In the genomic region with DNA sequence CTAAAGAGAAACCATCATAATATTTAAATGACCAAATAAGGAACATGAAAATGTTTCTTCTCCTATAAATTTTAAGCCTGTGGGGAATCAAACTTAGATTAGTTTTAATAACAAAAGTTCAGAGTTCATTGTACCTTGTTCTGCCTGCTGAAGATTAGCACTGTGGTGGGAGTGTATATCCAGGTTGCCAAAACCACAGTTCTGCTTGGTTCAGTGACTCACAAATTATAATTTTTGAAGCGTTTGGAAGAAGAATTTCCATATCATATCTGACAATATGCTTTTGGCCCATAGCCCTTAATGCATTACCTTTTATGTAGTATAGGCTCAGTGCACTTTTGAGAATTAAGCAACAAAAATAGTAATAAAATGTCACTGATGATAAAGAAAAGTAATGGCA, we compare ENCODE assay signal across 19 cellular contexts.
DNase-seq lines count a peak whose midpoint lies in the region; ATAC-seq and TF ChIP-seq lines count a peak whose summit lies in the region.
"Had no signal": no experiment of that assay in that cellular context is flagged by ENCODE, and none has a peak within 500 bp of the region (broad histone marks: within the 10 kb centered on the region; RNA-seq: fewer than 3 reads in every experiment).

No MANE protein-coding gene starts in this region.

- no peaks in the 10 kb centered on the region for H3K4me1 Mint-ChIP-seq in activated naive CD8-positive, alpha-beta T cell treated with anti-CD3 and anti-CD28 coated beads, Interleukin-2, amount 50 U/mL, for 24 hours
- H3K4me1 Mint-ChIP-seq in stimulated activated naive CD8-positive, alpha-beta T cell treated with anti-CD3 and anti-CD28 coated beads, Interleukin-15, amount 100 ng/mL, for 72 hours, result no peaks in the 10 kb centered on the region
- H3K4me1 Mint-ChIP-seq: IgD-negative memory B cell had no signal

- H3K4me3 ChIP-seq in fibroblast of mammary gland (ENCODE audit: control insufficient read depth, low read depth, low read length) (no peak overlapping the region), retinal pigment epithelial cell (ENCODE audit: low read length) (no peak overlapping the region)

- ATAC-seq in SK-N-SH treated with all-trans-retinoic acid at 6 μM for 48 hours (peak; percentile 71), GM21529 (IDR thresholded peaks at IDR 0.05; ENCODE audit: unreplicated experiment) (no peak)
- ATAC-seq in activated naive CD8-positive, alpha-beta T cell treated with anti-CD3 and anti-CD28 coated beads, Interleukin-2, amount 50 U/mL, for 24 hours, result no peak
- no peak for ATAC-seq in stimulated activated naive CD8-positive, alpha-beta T cell treated with anti-CD3 and anti-CD28 coated beads, Interleukin-15, amount 100 ng/mL, for 72 hours

- H3K27me3 Mint-ChIP-seq in activated naive CD8-positive, alpha-beta T cell treated with anti-CD3 and anti-CD28 coated beads, Interleukin-2, amount 50 U/mL, for 24 hours, result peaks cover 4% of the 10 kb centered on the region
- H3K27me3 Mint-ChIP-seq in stimulated activated naive CD8-positive, alpha-beta T cell treated with anti-CD3 and anti-CD28 coated beads, Interleukin-15, amount 100 ng/mL, for 72 hours, result peaks cover 16% of the 10 kb centered on the region
- H3K27me3 Mint-ChIP-seq: IgD-negative memory B cell had no signal

- DNase-seq in NCI-H526 (lab: John Stamatoyannopoulos, UW), result peak; percentile 41 to 52
- peak; percentile 25 for DNase-seq in fibroblast of mammary gland (ENCODE audit: low read depth)
- peak; percentile 30 for DNase-seq in retinal pigment epithelial cell (ENCODE audit: low read depth)
- no peak for DNase-seq in activated naive CD8-positive, alpha-beta T cell treated with anti-CD3 and anti-CD28 coated beads, Interleukin-2, amount 50 U/mL, for 24 hours
- no peak for DNase-seq in T-helper 9 cell
- DNase-seq in stimulated activated naive CD8-positive, alpha-beta T cell treated with anti-CD3 and anti-CD28 coated beads, Interleukin-15, amount 100 ng/mL, for 72 hours, result no peak
- DNase-seq: ACHN, COR-L47, EL, H9, NCI-H1417 treated with DMSO at 0.1 percent for 48 hours, NCI-H2029, NCI-H2171, NCI-H446 treated with DMSO at 0.1 percent for 48 hours, NCI-H82, SIG-M5 had no signal

- TF ChIP-seq CTCF in fibroblast of mammary gland (conservative IDR thresholded peaks at IDR 0.05; ENCODE audit: control insufficient read depth, insufficient read depth, low read depth, low read length) (no peak), retinal pigment epithelial cell (conservative IDR thresholded peaks at IDR 0.05; ENCODE audit: low read depth, low read length) (no peak)

- H3K36me3 Mint-ChIP-seq in activated naive CD8-positive, alpha-beta T cell treated with anti-CD3 and anti-CD28 coated beads, Interleukin-2, amount 50 U/mL, for 24 hours (ENCODE audit: low read depth), result no peaks in the 10 kb centered on the region
- H3K36me3 Mint-ChIP-seq: IgD-negative memory B cell had no signal

- H3K4me3 Mint-ChIP-seq in activated naive CD8-positive, alpha-beta T cell treated with anti-CD3 and anti-CD28 coated beads, Interleukin-2, amount 50 U/mL, for 24 hours, result no peak overlapping the region
- no peak overlapping the region for H3K4me3 Mint-ChIP-seq in stimulated activated naive CD8-positive, alpha-beta T cell treated with anti-CD3 and anti-CD28 coated beads, Interleukin-15, amount 100 ng/mL, for 72 hours
- H3K4me3 Mint-ChIP-seq: H9, IgD-negative memory B cell had no signal

- H3K27ac Mint-ChIP-seq in activated naive CD8-positive, alpha-beta T cell treated with anti-CD3 and anti-CD28 coated beads, Interleukin-2, amount 50 U/mL, for 24 hours, result no peak overlapping the region
- H3K27ac Mint-ChIP-seq in stimulated activated naive CD8-positive, alpha-beta T cell treated with anti-CD3 and anti-CD28 coated beads, Interleukin-15, amount 100 ng/mL, for 72 hours, result no peak overlapping the region
- H3K27ac Mint-ChIP-seq: IgD-negative memory B cell had no signal

- H3K9me3 Mint-ChIP-seq in activated naive CD8-positive, alpha-beta T cell treated with anti-CD3 and anti-CD28 coated beads, Interleukin-2, amount 50 U/mL, for 24 hours, result no peaks in the 10 kb centered on the region
- H3K9me3 Mint-ChIP-seq in stimulated activated naive CD8-positive, alpha-beta T cell treated with anti-CD3 and anti-CD28 coated beads, Interleukin-15, amount 100 ng/mL, for 72 hours, result no peaks in the 10 kb centered on the region
- H3K9me3 Mint-ChIP-seq: H9 had no signal

TF ChIP-seq in SK-N-SH treated with all-trans-retinoic acid at 6 μM for 48 hours, 23 proteins besides CTCF, POLR2A, EP300 and RAD21:
- TF ChIP-seq, protein P1, sequence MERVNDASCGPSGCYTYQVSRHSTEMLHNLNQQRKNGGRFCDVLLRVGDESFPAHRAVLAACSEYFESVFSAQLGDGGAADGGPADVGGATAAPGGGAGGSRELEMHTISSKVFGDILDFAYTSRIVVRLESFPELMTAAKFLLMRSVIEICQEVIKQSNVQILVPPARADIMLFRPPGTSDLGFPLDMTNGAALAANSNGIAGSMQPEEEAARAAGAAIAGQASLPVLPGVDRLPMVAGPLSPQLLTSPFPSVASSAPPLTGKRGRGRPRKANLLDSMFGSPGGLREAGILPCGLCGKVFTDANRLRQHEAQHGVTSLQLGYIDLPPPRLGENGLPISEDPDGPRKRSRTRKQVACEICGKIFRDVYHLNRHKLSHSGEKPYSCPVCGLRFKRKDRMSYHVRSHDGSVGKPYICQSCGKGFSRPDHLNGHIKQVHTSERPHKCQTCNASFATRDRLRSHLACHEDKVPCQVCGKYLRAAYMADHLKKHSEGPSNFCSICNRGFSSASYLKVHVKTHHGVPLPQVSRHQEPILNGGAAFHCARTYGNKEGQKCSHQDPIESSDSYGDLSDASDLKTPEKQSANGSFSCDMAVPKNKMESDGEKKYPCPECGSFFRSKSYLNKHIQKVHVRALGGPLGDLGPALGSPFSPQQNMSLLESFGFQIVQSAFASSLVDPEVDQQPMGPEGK (CRISPR knock-in tag; IDR thresholded peaks at IDR 0.05; ENCODE audit: borderline replicate concordance), result 0 out of 2 replicates have a peak, but pooled peaks have one; percentile 29
- TF ChIP-seq ZFP30 (CRISPR knock-in tag; IDR thresholded peaks at IDR 0.05), result no peak
- TF ChIP-seq, protein P2, sequence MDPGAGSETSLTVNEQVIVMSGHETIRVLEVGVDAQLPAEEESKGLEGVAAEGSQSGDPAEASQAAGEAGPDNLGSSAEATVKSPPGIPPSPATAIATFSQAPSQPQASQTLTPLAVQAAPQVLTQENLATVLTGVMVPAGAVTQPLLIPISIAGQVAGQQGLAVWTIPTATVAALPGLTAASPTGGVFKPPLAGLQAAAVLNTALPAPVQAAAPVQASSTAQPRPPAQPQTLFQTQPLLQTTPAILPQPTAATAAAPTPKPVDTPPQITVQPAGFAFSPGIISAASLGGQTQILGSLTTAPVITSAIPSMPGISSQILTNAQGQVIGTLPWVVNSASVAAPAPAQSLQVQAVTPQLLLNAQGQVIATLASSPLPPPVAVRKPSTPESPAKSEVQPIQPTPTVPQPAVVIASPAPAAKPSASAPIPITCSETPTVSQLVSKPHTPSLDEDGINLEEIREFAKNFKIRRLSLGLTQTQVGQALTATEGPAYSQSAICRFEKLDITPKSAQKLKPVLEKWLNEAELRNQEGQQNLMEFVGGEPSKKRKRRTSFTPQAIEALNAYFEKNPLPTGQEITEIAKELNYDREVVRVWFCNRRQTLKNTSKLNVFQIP (CRISPR knock-in tag; IDR thresholded peaks at IDR 0.05; ENCODE audit: borderline replicate concordance, low read depth), result no peak
- TF ChIP-seq, protein P3, sequence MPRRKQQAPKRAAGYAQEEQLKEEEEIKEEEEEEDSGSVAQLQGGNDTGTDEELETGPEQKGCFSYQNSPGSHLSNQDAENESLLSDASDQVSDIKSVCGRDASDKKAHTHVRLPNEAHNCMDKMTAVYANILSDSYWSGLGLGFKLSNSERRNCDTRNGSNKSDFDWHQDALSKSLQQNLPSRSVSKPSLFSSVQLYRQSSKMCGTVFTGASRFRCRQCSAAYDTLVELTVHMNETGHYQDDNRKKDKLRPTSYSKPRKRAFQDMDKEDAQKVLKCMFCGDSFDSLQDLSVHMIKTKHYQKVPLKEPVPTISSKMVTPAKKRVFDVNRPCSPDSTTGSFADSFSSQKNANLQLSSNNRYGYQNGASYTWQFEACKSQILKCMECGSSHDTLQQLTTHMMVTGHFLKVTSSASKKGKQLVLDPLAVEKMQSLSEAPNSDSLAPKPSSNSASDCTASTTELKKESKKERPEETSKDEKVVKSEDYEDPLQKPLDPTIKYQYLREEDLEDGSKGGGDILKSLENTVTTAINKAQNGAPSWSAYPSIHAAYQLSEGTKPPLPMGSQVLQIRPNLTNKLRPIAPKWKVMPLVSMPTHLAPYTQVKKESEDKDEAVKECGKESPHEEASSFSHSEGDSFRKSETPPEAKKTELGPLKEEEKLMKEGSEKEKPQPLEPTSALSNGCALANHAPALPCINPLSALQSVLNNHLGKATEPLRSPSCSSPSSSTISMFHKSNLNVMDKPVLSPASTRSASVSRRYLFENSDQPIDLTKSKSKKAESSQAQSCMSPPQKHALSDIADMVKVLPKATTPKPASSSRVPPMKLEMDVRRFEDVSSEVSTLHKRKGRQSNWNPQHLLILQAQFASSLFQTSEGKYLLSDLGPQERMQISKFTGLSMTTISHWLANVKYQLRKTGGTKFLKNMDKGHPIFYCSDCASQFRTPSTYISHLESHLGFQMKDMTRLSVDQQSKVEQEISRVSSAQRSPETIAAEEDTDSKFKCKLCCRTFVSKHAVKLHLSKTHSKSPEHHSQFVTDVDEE (CRISPR knock-in tag; IDR thresholded peaks at IDR 0.05), result no peak
- TF ChIP-seq ISL1 (CRISPR knock-in tag; IDR thresholded peaks at IDR 0.05), result peak; percentile 88
- TF ChIP-seq GLIS3 (CRISPR knock-in tag; IDR thresholded peaks at IDR 0.05), result no peak
- TF ChIP-seq ESRRG (CRISPR knock-in tag; IDR thresholded peaks at IDR 0.05), result no peak
- TF ChIP-seq ZC3H10 (CRISPR knock-in tag; IDR thresholded peaks at IDR 0.05), result no peak
- no peak for TF ChIP-seq PPARA (CRISPR knock-in tag; IDR thresholded peaks at IDR 0.05; ENCODE audit: borderline replicate concordance)
- TF ChIP-seq ARNTL (CRISPR knock-in tag; IDR thresholded peaks at IDR 0.05; ENCODE audit: borderline replicate concordance, low read depth), result no peak
- TF ChIP-seq ZNF70 (CRISPR knock-in tag; IDR thresholded peaks at IDR 0.05), result no peak
- TF ChIP-seq ZFP3 (CRISPR knock-in tag; IDR thresholded peaks at IDR 0.05), result no peak
- TF ChIP-seq BACH2 (CRISPR knock-in tag; IDR thresholded peaks at IDR 0.05; ENCODE audit: borderline replicate concordance), result no peak
- TF ChIP-seq TOX (CRISPR knock-in tag; IDR thresholded peaks at IDR 0.05; ENCODE audit: borderline replicate concordance), result no peak

Comparison
In these comparisons a context has a peak if more than half of its experiments do, and no peak if none do; other contexts are left out.
1. DNase-seq: peak in NCI-H526 (2 of 2), fibroblast of mammary gland (single experiment) and retinal pigment epithelial cell (single experiment); none in activated naive CD8-positive, alpha-beta T cell treated with anti-CD3 and anti-CD28 coated beads, Interleukin-2, amount 50 U/mL, for 24 hours (single experiment), T-helper 9 cell (single experiment) and stimulated activated naive CD8-positive, alpha-beta T cell treated with anti-CD3 and anti-CD28 coated beads, Interleukin-15, amount 100 ng/mL, for 72 hours (0 of 2).